Comparison of ENCODE assay signal across 14 cellular contexts in genomic region chr2:85287721-85288120, GRCh38. TPM values are rescaled to one million over a fixed set of nuclear protein-coding genes. Genes with fewer than 3 reads are reported as not detected.
DNase-seq lines count a peak whose midpoint lies in the region; ATAC-seq and TF ChIP-seq lines count a peak whose summit lies in the region.
"Had no signal": no experiment of that assay in that cellular context is flagged by ENCODE, and none has a peak within 500 bp of the region (broad histone marks: within the 10 kb centered on the region; RNA-seq: fewer than 3 reads in every experiment).

No MANE protein-coding gene starts in this region.

- H3F3A ChIP-seq in PC-9 (ENCODE audit: insufficient read depth, low read depth): peaks cover 27% of the 10 kb centered on the region

- no peaks in the 10 kb centered on the region for H3K27me3 ChIP-seq in PC-9 (ENCODE audit: insufficient read depth, low read depth)
- H3K27me3 ChIP-seq: BE2C, SJSA1 had no signal

- intact Hi-C loops in Calu3 (cut with micrococcal nuclease; ENCODE audit: unreplicated experiment) (loop anchor here (1.0 kb wide), 1 partner anchor 10 kb away; no protein-coding TSS in a partner anchor), PC-9 (cut with micrococcal nuclease; ENCODE audit: unreplicated experiment) (no loop called here)

- H3K9me3 Mint-ChIP-seq in Calu3 (ENCODE audit: low read depth, unreplicated experiment): no peaks in the 10 kb centered on the region

- H3K27ac Mint-ChIP-seq in Calu3 (ENCODE audit: unreplicated experiment): peak overlapping the region; percentile 91

- H4K20me1 ChIP-seq in PC-9 (ENCODE audit: insufficient read depth): no peaks in the 10 kb centered on the region

- peaks cover 56% of the 10 kb centered on the region for H3K4me1 Mint-ChIP-seq in Calu3 (ENCODE audit: low read depth, unreplicated experiment)

- no peaks in the 10 kb centered on the region for H3K9me2 ChIP-seq in PC-9 (ENCODE audit: insufficient read depth)

- H3K27ac ChIP-seq in PC-9 (peak overlapping the region; percentile 96), epithelial cell of prostate (peak overlapping the region; percentile 97), skin epidermis (peak overlapping the region in 15 of 21 experiments; percentile 17 to 77 (median 56))
- H3K27ac ChIP-seq: SJSA1 had no signal

- ATAC-seq in GM19351 (IDR thresholded peaks at IDR 0.05; ENCODE audit: unreplicated experiment): no peak

- BruUV-seq in Calu3 (replicated peaks; lab: Mats Ljungman, UMichigan): no TSS peak
- BruUV-seq in PC-9 (replicated peaks; lab: Mats Ljungman, UMichigan): TSS peak; percentile 81

- H3K36me3 Mint-ChIP-seq in Calu3 (ENCODE audit: insufficient read depth, unreplicated experiment): peaks cover 14% of the 10 kb centered on the region
- H3K36me3 Mint-ChIP-seq: CD4-positive, alpha-beta memory T cell had no signal

- peak overlapping the region; percentile 60 for H3K4me3 Mint-ChIP-seq in Calu3 (ENCODE audit: low read depth, unreplicated experiment)

- POLR2A ChIA-PET in PC-9 (lab: Charles Lee; ENCODE audit: unreplicated experiment): interaction anchor here (0.6 kb wide), 1 partner anchor 105 kb away, joined by 4 read pairs; no protein-coding TSS in a partner anchor

- peaks cover 37% of the 10 kb centered on the region for H3K4me1 ChIP-seq in PC-9 (replicated peaks; ENCODE audit: insufficient read depth)
- H3K4me1 ChIP-seq: BE2C had no signal

- no peak for TF ChIP-seq CTCF in Calu3 (IDR thresholded peaks at IDR 0.05; ENCODE audit: unreplicated experiment)
- TF ChIP-seq CTCF in PC-9 (conservative IDR thresholded peaks at IDR 0.05): no peak

- peak overlapping the region; percentile 72 for H3K4me2 ChIP-seq in PC-9

- H3K79me2 ChIP-seq in PC-9 (ENCODE audit: low read depth): no peaks in the 10 kb centered on the region

- no peaks in the 10 kb centered on the region for H3K27me3 Mint-ChIP-seq in Calu3 (ENCODE audit: unreplicated experiment)
- H3K27me3 Mint-ChIP-seq: CD4-positive, alpha-beta memory T cell had no signal

- CTCF ChIA-PET in Calu3 (lab: Charles Lee): interaction anchor here (0.8 to 3.1 kb wide), 3 partner anchors 11 to 221 kb away, joined by 4 to 17 read pairs (median 5); no protein-coding TSS in a partner anchor
- CTCF ChIA-PET in PC-9 (lab: Charles Lee): interaction anchor here (1.2 kb wide), 1 partner anchor 221 kb away, joined by 4 read pairs; no protein-coding TSS in a partner anchor

- H2AFZ ChIP-seq in PC-9: peak overlapping the region; percentile 69

- H3K4me3 ChIP-seq in PC-9: peak overlapping the region; percentile 32; the same call in 1 of the 2 replicates
- no peak overlapping the region for H3K4me3 ChIP-seq in skin epidermis
- H3K4me3 ChIP-seq: SJSA1 had no signal

- DNase-seq in Calu3 (no peak), PC-9 (no peak), epithelial cell of prostate (ENCODE audit: low read depth, low spot score) (no peak), amniotic stem cell (lab: John Stamatoyannopoulos, UW) (no peak), RPMI8226 (no peak)
- DNase-seq: BE2C; CD4-positive, alpha-beta memory T cell; Karpas-422; NCI-H1930; NCI-H2171; NCI-H446 treated with DMSO at 0.1 percent for 48 hours had no signal

- no peaks in the 10 kb centered on the region for H3K36me3 ChIP-seq in PC-9 (ENCODE audit: low read depth)
- H3K36me3 ChIP-seq: BE2C, SJSA1 had no signal

- H3K9me3 ChIP-seq in PC-9 (ENCODE audit: insufficient read depth, low read depth): no peaks in the 10 kb centered on the region
- H3K9me3 ChIP-seq: BE2C, SJSA1 had no signal

RNA-seq across cellular contexts. Expression of gene TGOLN2, which starts 40.1 kb away (rescaled TPM):
- total RNA-seq in Calu3 (2022) (154 and 171 TPM in 2 replicates), PC-9 (2021) (86.1 and 87.2 TPM in 2 replicates)
